8 cellular contexts compared by ENCODE assay signal in the genomic region with DNA sequence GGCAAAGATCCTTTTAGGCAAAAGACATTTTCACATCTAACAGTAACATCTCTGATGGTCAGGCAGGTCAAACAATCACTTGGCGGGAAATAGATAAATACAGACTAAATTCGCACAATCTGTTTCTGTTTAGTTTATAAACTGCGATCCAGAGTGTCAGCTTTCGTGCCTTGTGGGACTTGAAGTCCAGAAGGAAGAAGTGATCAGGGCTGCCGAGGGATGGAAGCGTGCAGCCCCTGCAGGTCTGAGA. TPM values are rescaled to one million over a fixed set of nuclear protein-coding genes. Genes with fewer than 3 reads are reported as not detected.
DNase-seq lines count a peak whose midpoint lies in the region; ATAC-seq, FAIRE-seq and TF ChIP-seq lines count a peak whose summit lies in the region.

No MANE protein-coding gene starts in this region.

- no peak for DNase-seq in CD14-positive monocyte (ENCODE audit: low spot score)
- no peak for DNase-seq in NB4 (ENCODE audit: low read depth)
- DNase-seq in H1 (ENCODE audit: low read depth in 1 of 2, low spot score in 2 of 2) = no peak
- DNase-seq in neural progenitor cell (ENCODE audit: low spot score) = no peak
- DNase-seq in NCI-H2227 treated with DMSO at 0.1 percent for 48 hours (lab: John Stamatoyannopoulos, UW) = no peak
- no peak for DNase-seq in NCI-H2171 treated with DMSO at 0.1 percent for 48 hours (lab: John Stamatoyannopoulos, UW)
- no peak for DNase-seq in activated CD4-positive, CD25-positive, alpha-beta regulatory T cell (lab: John Stamatoyannopoulos, UW)

- no peaks in the 10 kb centered on the region; a peak in 1 of 8 replicates for H3K36me3 ChIP-seq in H1 (ENCODE audit: control insufficient read depth in 2 of 4, insufficient read depth in 4 of 4, low read length in 3 of 4)
- no peaks in the 10 kb centered on the region for H3K36me3 ChIP-seq in neural progenitor cell

- H3K23me2 ChIP-seq in H1 (ENCODE audit: low read depth, low read length) = peaks cover 6% of the 10 kb centered on the region; the same call in 1 of the 2 replicates

- CTCF ChIA-PET in H1 (lab: Charles Lee; ENCODE audit: partially characterized antibody) = interaction anchor here (1.0 to 2.9 kb wide), 2 partner anchors 11 to 14 kb away, joined by 5 to 18 read pairs; no protein-coding TSS in a partner anchor

- TF ChIP-seq POLR2A in NB4 (IDR thresholded peaks at IDR 0.05; ENCODE audit: extremely low read depth, insufficient read length) (no peak), H1 (IDR thresholded peaks at IDR 0.05; ENCODE audit: control extremely low read depth in 1 of 2, low read depth in 2 of 2, low read length in 2 of 2) (no peak)

- peaks cover 2% of the 10 kb centered on the region; the same call in 1 of the 2 replicates for H3K79me1 ChIP-seq in H1 (ENCODE audit: low read depth, low read length)

- no peak overlapping the region for H4K5ac ChIP-seq in H1 (ENCODE audit: insufficient read length, low read depth, low read length)

- ATAC-seq in HG02642 (IDR thresholded peaks at IDR 0.05; ENCODE audit: poor library complexity, unreplicated experiment) = no peak

- TF ChIP-seq CTCF in CD14-positive monocyte (IDR thresholded peaks at IDR 0.05) = no peak
- TF ChIP-seq CTCF in NB4 (IDR thresholded peaks at IDR 0.05; ENCODE audit: low read depth, low read length) = no peak
- TF ChIP-seq CTCF in H1 (IDR thresholded peaks at IDR 0.05; ENCODE audit: control extremely low read depth in 1 of 3, insufficient read depth in 1 of 3, low read depth in 1 of 3, low read length in 3 of 3) = no peak
- no peak for TF ChIP-seq CTCF in neural progenitor cell (IDR thresholded peaks at IDR 0.05)

- H3K4me2 ChIP-seq in H1 (ENCODE audit: insufficient read depth in 1 of 2, low read depth in 2 of 2, low read length in 2 of 2) (peak overlapping the region; percentile 46 to 78), neural progenitor cell (peak overlapping the region; percentile 73)

- no peak overlapping the region for H4K8ac ChIP-seq in H1 (ENCODE audit: extremely low read depth, insufficient read depth, low read length)

- H2BK5ac ChIP-seq in H1 (ENCODE audit: low read depth, low read length) = no peak overlapping the region

- intact Hi-C loops in CD14-positive monocyte (cut with micrococcal nuclease) = no loop called here

- no peak for TF ChIP-seq EP300 in H1 (IDR thresholded peaks at IDR 0.05; ENCODE audit: borderline replicate concordance in 1 of 2, low read depth in 2 of 2, low read length in 2 of 2)

- no peaks in the 10 kb centered on the region for H3K27me3 ChIP-seq in H1 (replicated peaks in 1 of 4; ENCODE audit: control insufficient read depth in 3 of 4, extremely low read depth in 1 of 4, insufficient read depth in 3 of 4, low read length in 3 of 4)
- H3K27me3 ChIP-seq in neural progenitor cell = no peaks in the 10 kb centered on the region

- H3K79me2 ChIP-seq in H1 (ENCODE audit: control insufficient read depth in 1 of 2, insufficient read depth in 2 of 2, low read length in 2 of 2) (peaks cover 0 to 26% of the 10 kb centered on the region in 2 experiments; a peak in 2 of 4 replicates), neural progenitor cell (ENCODE audit: low read depth) (peaks cover 36% of the 10 kb centered on the region)

- H4K20me1 ChIP-seq in H1 (replicated peaks in 1 of 2; ENCODE audit: control insufficient read depth in 1 of 2, insufficient read depth in 2 of 2, low read length in 2 of 2) (peaks cover 0 to 1% of the 10 kb centered on the region in 2 experiments), neural progenitor cell (ENCODE audit: low read depth) (no peaks in the 10 kb centered on the region)

- H3K4me1 ChIP-seq in H1 (replicated peaks in 1 of 4; ENCODE audit: control insufficient read depth in 3 of 4, insufficient read depth in 4 of 4, low read length in 3 of 4) (peaks cover 0 to 3% (median 0%) of the 10 kb centered on the region in 4 experiments; a peak in 3 of 7 replicates), neural progenitor cell (peaks cover 8% of the 10 kb centered on the region)

- WGBS in H1 (ENCODE audit: extremely low coverage in 1 of 2, insufficient coverage in 1 of 2, insufficient read length in 1 of 2, insufficient replicate concordance in 2 of 2, low coverage in 1 of 2, low lambda C conversion rate in 2 of 2, missing lambda C conversion rate in 1 of 2), 2 experiments = 1% methylated on average over 6 of the region's 6 CpGs; no CpG with 5 or more reads in 1 of the 2 experiments

- no peaks in the 10 kb centered on the region for H3K9me3 Mint-ChIP-seq in CD14-positive monocyte
- H3K9me3 Mint-ChIP-seq in neural progenitor cell = no peaks in the 10 kb centered on the region

- H3K9ac ChIP-seq in H1 (replicated peaks in 1 of 4; ENCODE audit: extremely low read depth in 1 of 4, low read depth in 3 of 4, low read length in 3 of 4) (no peak overlapping the region; a peak in 2 of 7 replicates), neural progenitor cell (no peak overlapping the region)

- peak overlapping the region; percentile 46 for H3K4ac ChIP-seq in H1 (replicated peaks; ENCODE audit: insufficient read length, low read depth, low read length)

- H3K27ac ChIP-seq in H1 (ENCODE audit: low read depth, low read length) (no peak overlapping the region), neural progenitor cell (no peak overlapping the region)

- no peak overlapping the region for H4K91ac ChIP-seq in H1 (replicated peaks; ENCODE audit: insufficient read length, low read length)

- no peak overlapping the region for H2BK12ac ChIP-seq in H1 (ENCODE audit: low read depth, low read length)

- no peak overlapping the region for H3K18ac ChIP-seq in H1 (ENCODE audit: extremely low read depth, low read length)

- no peaks in the 10 kb centered on the region for H3K9me3 ChIP-seq in H1 (ENCODE audit: insufficient read depth in 2 of 2, low read depth in 1 of 2, low read length in 1 of 2)
- no peaks in the 10 kb centered on the region for H3K9me3 ChIP-seq in neural progenitor cell (ENCODE audit: low read depth)

- H3F3A ChIP-seq in neural progenitor cell (ENCODE audit: low read depth) = peaks cover 18% of the 10 kb centered on the region

- H3K23ac ChIP-seq in H1 (ENCODE audit: insufficient read length) = no peak overlapping the region

- no peak overlapping the region for H2BK20ac ChIP-seq in H1 (ENCODE audit: low read length)

- POLR2A ChIA-PET in H1 (lab: Charles Lee; ENCODE audit: partially characterized antibody) = interaction anchor here (0.7 to 1.5 kb wide), 4 partner anchors 8 to 17 kb away, joined by 3 to 9 read pairs (median 5); partner anchors contain the start of gene RALGAPA1

- H3K4me1 Mint-ChIP-seq in CD14-positive monocyte = peaks cover 17% of the 10 kb centered on the region
- H3K4me1 Mint-ChIP-seq in neural progenitor cell = peaks cover 13% of the 10 kb centered on the region

- no peak overlapping the region for H2BK15ac ChIP-seq in H1 (ENCODE audit: low read length)

- H3K27ac Mint-ChIP-seq in CD14-positive monocyte (peak overlapping the region in 6 of 7 donors; percentile 8 to 96 (median 76)), neural progenitor cell (peak overlapping the region; percentile 44)

- H3K27me3 Mint-ChIP-seq in CD14-positive monocyte (ENCODE audit: low read depth in 3 of 3) (peaks cover 2 to 5% (median 4%) of the 10 kb centered on the region in 3 donors), neural progenitor cell (ENCODE audit: insufficient read depth, low read depth) (peaks cover 6% of the 10 kb centered on the region)

- H3K56ac ChIP-seq in H1 (replicated peaks; ENCODE audit: insufficient read length, low read depth, low read length) = no peak overlapping the region

- H2BK120ac ChIP-seq in H1 (replicated peaks; ENCODE audit: low read depth, low read length) = no peak overlapping the region

- peak overlapping the region; percentile 86 to 88 for H3K4me3 Mint-ChIP-seq in CD14-positive monocyte
- peak overlapping the region; percentile 87 for H3K4me3 Mint-ChIP-seq in neural progenitor cell

- TF ChIP-seq RAD21 in H1 (IDR thresholded peaks at IDR 0.05 in 1 of 2, conservative IDR thresholded peaks at IDR 0.05 in 1 of 2; ENCODE audit: low read depth in 2 of 2, low read length in 2 of 2) = no peak

- H3K14ac ChIP-seq in H1 (ENCODE audit: insufficient read length) = no peak overlapping the region

- H3K4me3 ChIP-seq in NB4 (ENCODE audit: low read depth, low read length) (peak overlapping the region; percentile 91), H1 (ENCODE audit: extremely low read depth in 1 of 4, insufficient read depth in 2 of 4, low read depth in 3 of 4, low read length in 4 of 4) (peak overlapping the region; percentile 88 to 95 (median 90); a peak in 7 of 8 replicates), neural progenitor cell (peak overlapping the region; percentile 73)

- no peak overlapping the region for H2AK5ac ChIP-seq in H1 (ENCODE audit: low read depth, low read length)

- peak overlapping the region; percentile 100 for H2AFZ ChIP-seq in H1 (ENCODE audit: low read length)
- H2AFZ ChIP-seq in neural progenitor cell (replicated peaks) = peak overlapping the region; percentile 64

- peak; percentile 88 for FAIRE-seq in H1 (lab: Jason Lieb, UNC)

- no peaks in the 10 kb centered on the region for H3K36me3 Mint-ChIP-seq in CD14-positive monocyte
- H3K36me3 Mint-ChIP-seq in neural progenitor cell = peaks cover 2% of the 10 kb centered on the region

RNA-seq across cellular contexts. Expression of gene BRMS1L, which starts 0.2 kb away (rescaled TPM):
- polyA plus RNA-seq in CD14-positive monocyte = 1 to 10 TPM in 1 of 2 donors, under 1 TPM in 1; 0.86 to 1.7 TPM
- 10.9 and 11.8 TPM in 2 replicates for total RNA-seq in H1 (2021; fragmentation: NEBNext Ultra II Directional; extraction: Animal tissue kit (Norgen Biotek cat#: 25700))
- 1.9 and 4.4 TPM in 2 replicates for polyA plus RNA-seq in H1 (2011; rRNA removed)
- 7.3 TPM for polyA plus RNA-seq in H1 (2011; cell fraction: cytosol; rRNA removed)
- polyA plus RNA-seq in H1 (2011; cell fraction: nucleus; rRNA removed) = 1.4 TPM
- 5.7 to 10.2 TPM (median 7.1 TPM) in 4 replicates for polyA plus RNA-seq in H1 (2012, experiment 1 of 2)
- polyA plus RNA-seq in H1 (2012, experiment 2 of 2) = 0.71 TPM
- polyA plus RNA-seq in H1 (2013, experiment 1 of 2) = 6.8 TPM
- 6.4 TPM for polyA plus RNA-seq in H1 (2013, experiment 2 of 2)
- polyA minus RNA-seq in H1 (2011; rRNA and poly(A)+ RNA removed) = 3.1 and 3.3 TPM in 2 replicates
- 4.1 TPM for polyA minus RNA-seq in H1 (2011; cell fraction: cytosol; rRNA and poly(A)+ RNA removed)
- 9.8 TPM for polyA minus RNA-seq in H1 (2011; cell fraction: nucleus; rRNA and poly(A)+ RNA removed)
- total RNA-seq in neural progenitor cell (ENCODE audit: low replicate concordance) = 12.0 and 14.3 TPM in 2 replicates

RNA-seq across cellular contexts. Expression of gene RALGAPA1, which starts 16.8 kb away (rescaled TPM):
- polyA plus RNA-seq in CD14-positive monocyte = 1 to 10 TPM; 3.2 to 4.1 TPM
- total RNA-seq in H1 (2021; fragmentation: NEBNext Ultra II Directional; extraction: Animal tissue kit (Norgen Biotek cat#: 25700)) = 26.1 and 26.7 TPM in 2 replicates
- polyA plus RNA-seq in H1 (2011; rRNA removed) = 3.9 and 4.2 TPM in 2 replicates
- polyA plus RNA-seq in H1 (2011; cell fraction: cytosol; rRNA removed) = 5.5 TPM
- polyA plus RNA-seq in H1 (2011; cell fraction: nucleus; rRNA removed) = 8.0 TPM
- 4.7 to 10.3 TPM (median 6.0 TPM) in 4 replicates for polyA plus RNA-seq in H1 (2012, experiment 1 of 2)
- 0.66 TPM for polyA plus RNA-seq in H1 (2012, experiment 2 of 2)
- polyA plus RNA-seq in H1 (2013, experiment 1 of 2) = 10.0 TPM
- 8.7 TPM for polyA plus RNA-seq in H1 (2013, experiment 2 of 2)
- 18.1 and 31.3 TPM in 2 replicates for polyA minus RNA-seq in H1 (2011; rRNA and poly(A)+ RNA removed)
- 11.0 TPM for polyA minus RNA-seq in H1 (2011; cell fraction: cytosol; rRNA and poly(A)+ RNA removed)
- polyA minus RNA-seq in H1 (2011; cell fraction: nucleus; rRNA and poly(A)+ RNA removed) = 50.9 TPM
- 20.2 and 31.7 TPM in 2 replicates for total RNA-seq in neural progenitor cell (ENCODE audit: low replicate concordance)
